Comparison of ENCODE assay signal across 8 cellular contexts in the genomic region with DNA sequence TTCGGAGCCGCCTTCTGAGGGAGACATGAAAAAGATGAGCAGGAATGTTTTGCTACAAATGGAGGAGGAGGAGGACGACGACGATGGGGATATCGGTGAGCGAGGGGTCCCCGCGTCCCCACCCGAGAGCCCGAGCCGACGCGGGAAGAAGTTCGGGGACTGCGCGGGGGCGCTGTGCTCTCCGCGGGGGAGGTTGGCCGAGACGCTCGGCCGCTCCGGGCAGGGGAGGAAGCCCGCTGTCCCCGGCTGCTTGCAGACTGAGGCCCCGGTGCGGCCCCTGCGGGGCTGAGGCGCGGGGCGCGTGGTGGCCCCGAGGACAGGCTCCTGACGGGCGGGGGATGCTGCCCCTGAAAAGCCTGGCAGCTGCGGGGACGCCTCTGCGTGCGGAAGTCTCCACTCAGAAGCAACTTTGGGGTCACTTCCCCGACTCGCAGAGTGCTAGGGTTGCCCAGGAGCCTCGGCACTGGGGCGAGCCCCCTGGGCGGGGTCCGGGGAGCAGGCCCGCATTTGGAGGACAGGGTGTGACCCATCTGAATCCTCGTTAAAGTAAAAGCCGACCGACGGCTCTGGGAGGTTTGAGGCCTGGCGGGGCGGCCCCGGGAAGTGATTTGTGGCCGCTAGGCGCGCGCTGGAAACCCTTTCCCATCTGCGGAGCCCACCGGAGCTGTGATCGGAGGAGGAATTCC. TPM values are rescaled to one million over a fixed set of nuclear protein-coding genes. Genes with fewer than 3 reads are reported as not detected.
DNase-seq lines count a peak whose midpoint lies in the region; ATAC-seq, FAIRE-seq and TF ChIP-seq lines count a peak whose summit lies in the region.

No MANE protein-coding gene starts in this region.

- POLR2A ChIA-PET in RWPE1 (lab: Yijun Ruan, JAX; ENCODE audit: low non-redundant PET): no interaction called here

- H3K4me3 ChIP-seq in left ventricle myocardium inferior (peak overlapping the region; percentile 88), psoas muscle (peak overlapping the region; percentile 98)

- DNase-seq in AG20443 (ENCODE audit: low spot score) (peak; percentile 68), RWPE1 (ENCODE audit: low spot score) (peak; percentile 41), left ventricle myocardium inferior (peak; percentile 51), psoas muscle (peak; percentile 59 to 72), HTR-8/SVneo (ENCODE audit: insufficient read length, low spot score) (no peak)

- H3K27ac Mint-ChIP-seq in activated naive CD8-positive, alpha-beta T cell: peak overlapping the region; percentile 95

- CTCF ChIA-PET in RWPE1 (lab: Yijun Ruan, JAX): interaction anchor here (0.6 kb wide), 2 partner anchors 19 to 37 kb away, joined by 3 to 6 read pairs; no protein-coding TSS in a partner anchor

- no peaks in the 10 kb centered on the region for H3K9me3 ChIP-seq in left ventricle myocardium inferior (replicated peaks)
- H3K9me3 ChIP-seq in psoas muscle: no peaks in the 10 kb centered on the region

- H3K27ac ChIP-seq in RWPE1 (peak overlapping the region; percentile 100), left ventricle myocardium inferior (replicated peaks) (peak overlapping the region; percentile 94), psoas muscle (peak overlapping the region; percentile 98)

- H3K36me3 Mint-ChIP-seq in activated naive CD8-positive, alpha-beta T cell: peaks cover 5% of the 10 kb centered on the region

- peaks cover 51% of the 10 kb centered on the region for H3K4me1 Mint-ChIP-seq in activated naive CD8-positive, alpha-beta T cell (ENCODE audit: low read depth)

- TF ChIP-seq CTCF in RWPE1 (conservative IDR thresholded peaks at IDR 0.05; ENCODE audit: low read depth): peak; percentile 22
- peak; percentile 64 for TF ChIP-seq CTCF in left ventricle myocardium inferior (IDR thresholded peaks at IDR 0.05; ENCODE audit: borderline replicate concordance)
- TF ChIP-seq CTCF in psoas muscle (IDR thresholded peaks at IDR 0.05): peak; percentile 47

- no peaks in the 10 kb centered on the region for H3K9me3 Mint-ChIP-seq in activated naive CD8-positive, alpha-beta T cell (ENCODE audit: low read depth)

- FAIRE-seq in HTR-8/SVneo (lab: Jason Lieb, UNC): no peak

- 1% methylated on average over 46 to 62 of the region's 62 CpGs for WGBS in psoas muscle, 3 donors

- no peaks in the 10 kb centered on the region for H3K27me3 Mint-ChIP-seq in activated naive CD8-positive, alpha-beta T cell

- intact Hi-C loops in left ventricle myocardium inferior (cut with micrococcal nuclease) (loop anchor here (10.0 kb wide), 1 partner anchor 48 kb away; no protein-coding TSS in a partner anchor), psoas muscle (cut with DNase I) (loop anchor here in 1 of 2 donors (5.0 to 10.0 kb wide), 5 partner anchors 44 to 508 kb away; partner anchors contain the start of gene ARID2)

- peak overlapping the region; percentile 95 for H3K4me3 Mint-ChIP-seq in activated naive CD8-positive, alpha-beta T cell

- H3K27me3 ChIP-seq in left ventricle myocardium inferior (ENCODE audit: low read depth): no peaks in the 10 kb centered on the region
- no peaks in the 10 kb centered on the region for H3K27me3 ChIP-seq in psoas muscle (ENCODE audit: insufficient read depth in 3 of 3, low read length in 2 of 3)

- ATAC-seq in GM18870 (IDR thresholded peaks at IDR 0.05; ENCODE audit: unreplicated experiment) (peak; percentile 29), HG03159 (IDR thresholded peaks at IDR 0.05; ENCODE audit: unreplicated experiment) (peak; percentile 40), psoas muscle (peak; percentile 66 to 79 (median 74))

- peaks cover 56% of the 10 kb centered on the region for H3K4me1 ChIP-seq in left ventricle myocardium inferior
- H3K4me1 ChIP-seq in psoas muscle: peaks cover 29% of the 10 kb centered on the region

- no peaks in the 10 kb centered on the region for H3K36me3 ChIP-seq in left ventricle myocardium inferior
- H3K36me3 ChIP-seq in psoas muscle (ENCODE audit: insufficient read depth in 1 of 2, low read depth in 1 of 2): no peaks in the 10 kb centered on the region

RNA-seq across cellular contexts. Expression of gene ANO6, which starts 0.5 kb away (rescaled TPM):
- total RNA-seq in left ventricle myocardium inferior: 46.2 TPM
- 100 to 1,000 TPM in 1 of 4 donors, 10 to 100 TPM in 3; 51.5 to 121 (median 65.5) TPM for total RNA-seq in psoas muscle
- 10 to 100 TPM; 25.6 to 36.9 (median 26.1) TPM for polyA plus RNA-seq in psoas muscle
